ENCODE assay signal across 20 cellular contexts in the genomic region with DNA sequence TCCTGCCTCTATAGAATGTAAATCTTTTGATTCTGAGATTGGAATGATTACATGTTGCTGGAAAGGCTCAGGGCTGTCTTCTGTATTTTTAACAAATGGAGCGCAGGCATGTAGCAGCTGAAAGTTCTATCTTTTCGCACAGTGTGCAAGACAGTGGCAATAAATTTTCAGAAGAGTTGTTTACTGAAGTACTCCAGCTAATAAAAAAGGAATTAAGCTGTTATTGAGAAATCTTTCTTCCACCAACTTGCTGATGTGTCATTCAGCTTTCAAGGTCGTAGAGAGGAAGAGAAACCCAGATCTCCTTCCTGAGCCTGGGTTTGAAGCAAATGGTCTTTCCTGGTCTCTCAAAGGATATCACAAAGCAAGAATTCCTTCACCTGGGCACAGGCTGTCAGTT.
DNase-seq lines count a peak whose midpoint lies in the region; ATAC-seq and TF ChIP-seq lines count a peak whose summit lies in the region.
"Had no signal": no experiment of that assay in that cellular context is flagged by ENCODE, and none has a peak within 500 bp of the region (broad histone marks: within the 10 kb centered on the region; RNA-seq: fewer than 3 reads in every experiment).

No MANE protein-coding gene starts in this region.

- H3K4me1 ChIP-seq in upper lobe of right lung: no peaks in the 10 kb centered on the region
- H3K4me1 ChIP-seq in right cardiac atrium (ENCODE audit: control insufficient read depth, insufficient read depth, low read length): no peaks in the 10 kb centered on the region
- H3K4me1 ChIP-seq: A549, gastroesophageal sphincter had no signal

- intact Hi-C loops in Right ventricle myocardium superior (cut with DNase I) (no loop called here), left ventricle myocardium superior (cut with micrococcal nuclease) (loop anchor here (10.0 kb wide), 1 partner anchor 55 kb away; no protein-coding TSS in a partner anchor), upper lobe of right lung (cut with DNase I) (no loop called here), right cardiac atrium (cut with DNase I) (no loop called here)

- TF ChIP-seq CTCF in upper lobe of right lung (IDR thresholded peaks at IDR 0.05): no peak

- no peak overlapping the region for H3K4me3 ChIP-seq in upper lobe of right lung
- no peak overlapping the region for H3K4me3 ChIP-seq in right cardiac atrium (ENCODE audit: low read length)
- H3K4me3 ChIP-seq: A549, gastroesophageal sphincter, lung had no signal

- no peak for DNase-seq in Right ventricle myocardium superior
- DNase-seq in left ventricle myocardium superior: no peak
- peak; percentile 93 for DNase-seq in NOMO-1 treated with DMSO at 0.1 percent for 48 hours (lab: John Stamatoyannopoulos, UW; ENCODE audit: unreplicated experiment)
- peak; percentile 7 for DNase-seq in globus pallidus (ENCODE audit: low spot score)
- no peak for DNase-seq in upper lobe of right lung
- DNase-seq in activated effector memory CD4-positive, alpha-beta T cell treated with anti-CD3 and anti-CD28 coated beads, Interleukin-2, amount 50 U/mL, for 16 hours: no peak
- no peak for DNase-seq in right cardiac atrium
- DNase-seq: activated B cell treated with CpG ODN at 0.5 μM for 24 hours; activated CD8-positive, alpha-beta memory T cell treated with anti-CD3 and anti-CD28 coated beads, Interleukin-2, amount 10 ng/mL, durations not matched to agents 7 days and 5 days; activated gamma-delta T cell treated with Interleukin-2 at 50 U/mL for 16 hours; anterior cingulate cortex; H7; natural killer cell; NCI-H2029; RPMI8226; T-helper 1 cell had no signal

- ATAC-seq in Right ventricle myocardium superior (ENCODE audit: poor library complexity): peak; percentile 20
- ATAC-seq in left ventricle myocardium superior: no peak
- peak; percentile 20 for ATAC-seq in upper lobe of right lung
- ATAC-seq in HG03460 (IDR thresholded peaks at IDR 0.05; ENCODE audit: unreplicated experiment): no peak
- no peak for ATAC-seq in right cardiac atrium
- ATAC-seq: A549; activated CD8-positive, alpha-beta memory T cell treated with anti-CD3 and anti-CD28 coated beads, Interleukin-2, amount 10 ng/mL, durations not matched to agents 7 days and 5 days; gastroesophageal sphincter; natural killer cell had no signal

- H3K27ac ChIP-seq in upper lobe of right lung: no peak overlapping the region
- no peak overlapping the region for H3K27ac ChIP-seq in right cardiac atrium (ENCODE audit: low read length)
- H3K27ac ChIP-seq: A549, gastroesophageal sphincter had no signal

- 77% methylated on average over 3 of the region's 3 CpGs for WGBS in right cardiac atrium

- no peaks in the 10 kb centered on the region for H3K9me3 ChIP-seq in upper lobe of right lung
- H3K9me3 ChIP-seq in right cardiac atrium (ENCODE audit: control insufficient read depth, low read length): no peaks in the 10 kb centered on the region
- H3K9me3 ChIP-seq: A549, gastroesophageal sphincter had no signal

- H3K27me3 ChIP-seq in upper lobe of right lung (no peaks in the 10 kb centered on the region), right cardiac atrium (ENCODE audit: control insufficient read depth, insufficient read depth) (no peaks in the 10 kb centered on the region)
- H3K27me3 ChIP-seq: gastroesophageal sphincter had no signal

- H3K36me3 ChIP-seq in upper lobe of right lung: no peaks in the 10 kb centered on the region
- H3K36me3 ChIP-seq: gastroesophageal sphincter had no signal

Comparison
In these comparisons a context has a peak if more than half of its experiments do, and no peak if none do; other contexts are left out.
1. ATAC-seq: peak in Right ventricle myocardium superior (single experiment) and upper lobe of right lung (single experiment); none in left ventricle myocardium superior (single experiment), HG03460 (single experiment) and right cardiac atrium (0 of 2).
2. DNase-seq: peak in NOMO-1 treated with DMSO at 0.1 percent for 48 hours (single experiment) and globus pallidus (single experiment); none in Right ventricle myocardium superior (single experiment), left ventricle myocardium superior (single experiment), upper lobe of right lung (single experiment), activated effector memory CD4-positive, alpha-beta T cell treated with anti-CD3 and anti-CD28 coated beads, Interleukin-2, amount 50 U/mL, for 16 hours (single experiment) and right cardiac atrium (0 of 3).